In genomic region chr18:35513181-35513932, GRCh38 we compare ENCODE assay signal across 9 cellular contexts. TPM values are rescaled to one million over a fixed set of nuclear protein-coding genes. Genes with fewer than 3 reads are reported as not detected.
DNase-seq lines count a peak whose midpoint lies in the region; ATAC-seq, FAIRE-seq and TF ChIP-seq lines count a peak whose summit lies in the region.
"Had no signal": no experiment of that assay in that cellular context is flagged by ENCODE, and none has a peak within 500 bp of the region (broad histone marks: within the 10 kb centered on the region; RNA-seq: fewer than 3 reads in every experiment).

No MANE protein-coding gene starts in this region.

- H4K20me1 ChIP-seq in H1 (replicated peaks in 1 of 2; ENCODE audit: control insufficient read depth in 1 of 2, insufficient read depth in 2 of 2, low read length in 2 of 2), result no peaks in the 10 kb centered on the region

- no peak overlapping the region for H2BK120ac ChIP-seq in H1 (replicated peaks; ENCODE audit: low read depth, low read length)

- no peak for FAIRE-seq in H1 (lab: Jason Lieb, UNC)

- H3K4me3 ChIP-seq in H1 (ENCODE audit: extremely low read depth in 1 of 4, insufficient read depth in 2 of 4, low read depth in 3 of 4, low read length in 4 of 4) (no peak overlapping the region), lower lobe of right lung (no peak overlapping the region), upper lobe of left lung (no peak overlapping the region)
- no peak overlapping the region for H3K4me3 ChIP-seq in CD8-positive, alpha-beta memory T cell (ENCODE audit: low read length)

- H3K27ac Mint-ChIP-seq in CD8-positive, alpha-beta memory T cell, result peak overlapping the region in 1 of 8 donors; percentile 16

- no peaks in the 10 kb centered on the region for H3K36me3 Mint-ChIP-seq in CD8-positive, alpha-beta memory T cell

- intact Hi-C loops in lower lobe of right lung (cut with DNase I), result no loop called here

- H4K5ac ChIP-seq in H1 (ENCODE audit: insufficient read length, low read depth, low read length), result no peak overlapping the region

- H2BK5ac ChIP-seq in H1 (ENCODE audit: low read depth, low read length), result no peak overlapping the region

- H3K36me3 ChIP-seq in H1 (ENCODE audit: control insufficient read depth in 2 of 4, insufficient read depth in 4 of 4, low read length in 3 of 4) (no peaks in the 10 kb centered on the region), lower lobe of right lung (no peaks in the 10 kb centered on the region), upper lobe of left lung (no peaks in the 10 kb centered on the region)
- H3K36me3 ChIP-seq in CD8-positive, alpha-beta memory T cell (ENCODE audit: insufficient read depth, low read length), result no peaks in the 10 kb centered on the region

- POLR2A ChIA-PET in H1 (lab: Charles Lee; ENCODE audit: partially characterized antibody), result interaction anchor here (0.8 to 1.5 kb wide), 2 partner anchors 19 to 25 kb away, joined by 3 to 4 read pairs; no protein-coding TSS in a partner anchor
- POLR2A ChIA-PET in CD8-positive, alpha-beta memory T cell (lab: Charles Lee), result no interaction called here

- H4K91ac ChIP-seq in H1 (replicated peaks; ENCODE audit: insufficient read length, low read length), result no peak overlapping the region

- peak; percentile 88 for TF ChIP-seq EP300 in Ishikawa (IDR thresholded peaks at IDR 0.05; ENCODE audit: borderline replicate concordance)
- TF ChIP-seq EP300 in H1 (IDR thresholded peaks at IDR 0.05; ENCODE audit: borderline replicate concordance in 1 of 2, low read depth in 2 of 2, low read length in 2 of 2), result no peak
- no peak for TF ChIP-seq EP300 in upper lobe of left lung (IDR thresholded peaks at IDR 0.05)

- no peak overlapping the region for H2BK15ac ChIP-seq in H1 (ENCODE audit: low read length)

- no peak for TF ChIP-seq CTCF in H1 (IDR thresholded peaks at IDR 0.05; ENCODE audit: control extremely low read depth in 1 of 3, insufficient read depth in 1 of 3, low read depth in 1 of 3, low read length in 3 of 3)
- no peak for TF ChIP-seq CTCF in lower lobe of right lung (IDR thresholded peaks at IDR 0.05)
- TF ChIP-seq CTCF in upper lobe of left lung (IDR thresholded peaks at IDR 0.05), result no peak

- no peak overlapping the region for H4K8ac ChIP-seq in H1 (ENCODE audit: extremely low read depth, insufficient read depth, low read length)

- no peak overlapping the region for H2AK5ac ChIP-seq in H1 (ENCODE audit: low read depth, low read length)

- no peak overlapping the region for H3K23ac ChIP-seq in H1 (ENCODE audit: insufficient read length)

- H3K4me1 ChIP-seq in H1 (replicated peaks in 1 of 4; ENCODE audit: control insufficient read depth in 3 of 4, insufficient read depth in 4 of 4, low read length in 3 of 4) (peaks cover 0 to 8% (median 5%) of the 10 kb centered on the region in 4 experiments; a peak in 5 of 7 replicates), lower lobe of right lung (peaks cover 4% of the 10 kb centered on the region), upper lobe of left lung (no peaks in the 10 kb centered on the region)
- no peaks in the 10 kb centered on the region for H3K4me1 ChIP-seq in CD8-positive, alpha-beta memory T cell (ENCODE audit: insufficient read depth, low read length)

- no peak overlapping the region for H3K14ac ChIP-seq in H1 (ENCODE audit: insufficient read length)

- H3K4me3 Mint-ChIP-seq in CD8-positive, alpha-beta memory T cell, result no peak overlapping the region

- H3K4me1 Mint-ChIP-seq in CD8-positive, alpha-beta memory T cell, result no peaks in the 10 kb centered on the region

- H3K27ac ChIP-seq in H1 (ENCODE audit: low read depth, low read length) (no peak overlapping the region), lower lobe of right lung (peak overlapping the region; percentile 47), upper lobe of left lung (no peak overlapping the region)
- H3K27ac ChIP-seq in CD8-positive, alpha-beta memory T cell (ENCODE audit: low read depth, low read length), result no peak overlapping the region

- TF ChIP-seq RAD21 in Ishikawa (IDR thresholded peaks at IDR 0.05; ENCODE audit: low read depth), result no peak; the same call in 1 of the 2 replicates
- TF ChIP-seq RAD21 in H1 (IDR thresholded peaks at IDR 0.05 in 1 of 2, conservative IDR thresholded peaks at IDR 0.05 in 1 of 2; ENCODE audit: low read depth in 2 of 2, low read length in 2 of 2), result no peak

- no peak overlapping the region for H3K18ac ChIP-seq in H1 (ENCODE audit: extremely low read depth, low read length)

- TF ChIP-seq POLR2A in H1 (IDR thresholded peaks at IDR 0.05; ENCODE audit: control extremely low read depth in 1 of 2, low read depth in 2 of 2, low read length in 2 of 2) (no peak), upper lobe of left lung (IDR thresholded peaks at IDR 0.05) (no peak)

- peak; percentile 81 to 85 for ATAC-seq in lower lobe of right lung
- peak; percentile 79 to 88 for ATAC-seq in upper lobe of left lung (ENCODE audit: low FRiP score in 2 of 2)

- peaks cover 3% of the 10 kb centered on the region in 2 donors for H3K27me3 Mint-ChIP-seq in CD8-positive, alpha-beta memory T cell

- H3K79me2 ChIP-seq in H1 (ENCODE audit: control insufficient read depth in 1 of 2, insufficient read depth in 2 of 2, low read length in 2 of 2), result no peaks in the 10 kb centered on the region

- WGBS in H1 (ENCODE audit: extremely low coverage in 1 of 2, insufficient coverage in 1 of 2, insufficient read length in 1 of 2, insufficient replicate concordance in 2 of 2, low coverage in 1 of 2, low lambda C conversion rate in 2 of 2, missing lambda C conversion rate in 1 of 2), 2 experiments, result 79% methylated on average over 7 of the region's 7 CpGs; no CpG with 5 or more reads in 1 of the 2 experiments
- WGBS in upper lobe of left lung, 2 donors, result 53 to 57% methylated on average over 4 to 7 of the region's 7 CpGs

- no peak overlapping the region for H3K4ac ChIP-seq in H1 (replicated peaks; ENCODE audit: insufficient read length, low read depth, low read length)

- no peak overlapping the region for H2BK20ac ChIP-seq in H1 (ENCODE audit: low read length)

- H3K9ac ChIP-seq in H1 (replicated peaks in 1 of 4; ENCODE audit: extremely low read depth in 1 of 4, low read depth in 3 of 4, low read length in 3 of 4), result no peak overlapping the region

- H3K79me1 ChIP-seq in H1 (ENCODE audit: low read depth, low read length), result no peaks in the 10 kb centered on the region

- H3K23me2 ChIP-seq in H1 (ENCODE audit: low read depth, low read length), result no peaks in the 10 kb centered on the region

- DNase-seq in H1 (ENCODE audit: low read depth in 1 of 2, low spot score in 2 of 2), result peak in 1 of 2 experiments; percentile 32
- DNase-seq in lower lobe of right lung, result no peak
- DNase-seq in upper lobe of left lung, result peak in 1 of 2 donors; percentile 47
- no peak for DNase-seq in CD8-positive, alpha-beta memory T cell
- DNase-seq in activated CD4-positive, CD25-positive, alpha-beta regulatory T cell (lab: John Stamatoyannopoulos, UW), result no peak
- no peak for DNase-seq in activated T-cell treated with anti-CD3 and anti-CD28 coated beads for 4 hours
- DNase-seq: activated gamma-delta T cell, MM.1S had no signal

- H3K27me3 ChIP-seq in H1 (replicated peaks in 1 of 4; ENCODE audit: control insufficient read depth in 3 of 4, extremely low read depth in 1 of 4, insufficient read depth in 3 of 4, low read length in 3 of 4), result no peaks in the 10 kb centered on the region
- no peaks in the 10 kb centered on the region for H3K27me3 ChIP-seq in lower lobe of right lung (ENCODE audit: low read depth)
- no peaks in the 10 kb centered on the region for H3K27me3 ChIP-seq in upper lobe of left lung
- H3K27me3 ChIP-seq in CD8-positive, alpha-beta memory T cell (ENCODE audit: insufficient read depth, low read length, poor library complexity, severe bottlenecking), result no peaks in the 10 kb centered on the region

- H3K9me3 ChIP-seq in H1 (ENCODE audit: insufficient read depth in 2 of 2, low read depth in 1 of 2, low read length in 1 of 2), result no peaks in the 10 kb centered on the region
- no peaks in the 10 kb centered on the region for H3K9me3 ChIP-seq in lower lobe of right lung
- H3K9me3 ChIP-seq in upper lobe of left lung, result no peaks in the 10 kb centered on the region
- H3K9me3 ChIP-seq in CD8-positive, alpha-beta memory T cell (ENCODE audit: low read length), result no peaks in the 10 kb centered on the region

- H3K9me3 Mint-ChIP-seq in CD8-positive, alpha-beta memory T cell, result no peaks in the 10 kb centered on the region

- peak overlapping the region; percentile 22; the same call in 1 of the 2 replicates for H2BK12ac ChIP-seq in H1 (ENCODE audit: low read depth, low read length)

- no peak overlapping the region for H3K4me2 ChIP-seq in H1 (ENCODE audit: insufficient read depth in 1 of 2, low read depth in 2 of 2, low read length in 2 of 2)

- H3K56ac ChIP-seq in H1 (replicated peaks; ENCODE audit: insufficient read length, low read depth, low read length), result no peak overlapping the region

- CTCF ChIA-PET in H1 (lab: Charles Lee; ENCODE audit: partially characterized antibody), result interaction anchor here (1.1 to 2.1 kb wide), 3 partner anchors 8 to 105 kb away, joined by 4 to 9 read pairs (median 4); no protein-coding TSS in a partner anchor
- CTCF ChIA-PET in CD8-positive, alpha-beta memory T cell (lab: Charles Lee), result no interaction called here

- H2AFZ ChIP-seq in H1 (ENCODE audit: low read length), result no peak overlapping the region

TF ChIP-seq in H1, 55 proteins besides CTCF, POLR2A, EP300 and RAD21:
- TF ChIP-seq SIRT6 (IDR thresholded peaks at IDR 0.05; ENCODE audit: low read length) (no peak), BCL11A (IDR thresholded peaks at IDR 0.05; ENCODE audit: low read depth in 2 of 2, low read length in 2 of 2) (no peak), TAF1 (IDR thresholded peaks at IDR 0.05; ENCODE audit: low read depth, low read length) (no peak), EZH2 (IDR thresholded peaks at IDR 0.05; ENCODE audit: low read depth, low read length, severe bottlenecking) (no peak), JUND (IDR thresholded peaks at IDR 0.05; ENCODE audit: low read length) (peak; percentile 38; the same call in 1 of the 2 replicates)
TF ChIP-seq in H1: peak in this region for 1.

RNA-seq across cellular contexts. Expression of gene INO80C, which starts 15.6 kb away (rescaled TPM):
- total RNA-seq in H1 (2021; fragmentation: NEBNext Ultra II Directional; extraction: Animal tissue kit (Norgen Biotek cat#: 25700)), result 46.5 and 48.9 TPM in 2 replicates
- polyA plus RNA-seq in H1 (2011; rRNA removed), result 27.8 and 30.1 TPM in 2 replicates
- 38.6 TPM for polyA plus RNA-seq in H1 (2011; cell fraction: cytosol; rRNA removed)
- 33.7 TPM for polyA plus RNA-seq in H1 (2011; cell fraction: nucleus; rRNA removed)
- polyA plus RNA-seq in H1 (2012, experiment 1 of 2), result 39.7 to 43.3 TPM (median 41.1 TPM) in 4 replicates
- polyA plus RNA-seq in H1 (2012, experiment 2 of 2), result 41.9 TPM
- 36.8 TPM for polyA plus RNA-seq in H1 (2013, experiment 1 of 2)
- polyA plus RNA-seq in H1 (2013, experiment 2 of 2), result 37.7 TPM
- 23.5 and 25.7 TPM in 2 replicates for polyA minus RNA-seq in H1 (2011; rRNA and poly(A)+ RNA removed)
- polyA minus RNA-seq in H1 (2011; cell fraction: cytosol; rRNA and poly(A)+ RNA removed), result 14.1 TPM
- 20.2 TPM for polyA minus RNA-seq in H1 (2011; cell fraction: nucleus; rRNA and poly(A)+ RNA removed)
- total RNA-seq in lower lobe of right lung, result 25.8 TPM
- 10 to 100 TPM in 5 of 6 donors, 1 to 10 TPM in 1; 8.7 to 87.0 (median 19.6) TPM for total RNA-seq in upper lobe of left lung
- 10 to 100 TPM; 27.0 to 28.5 TPM for total RNA-seq in CD8-positive, alpha-beta memory T cell
- polyA plus RNA-seq in CD8-positive, alpha-beta memory T cell, result 16.6 TPM
